In the genomic region with DNA sequence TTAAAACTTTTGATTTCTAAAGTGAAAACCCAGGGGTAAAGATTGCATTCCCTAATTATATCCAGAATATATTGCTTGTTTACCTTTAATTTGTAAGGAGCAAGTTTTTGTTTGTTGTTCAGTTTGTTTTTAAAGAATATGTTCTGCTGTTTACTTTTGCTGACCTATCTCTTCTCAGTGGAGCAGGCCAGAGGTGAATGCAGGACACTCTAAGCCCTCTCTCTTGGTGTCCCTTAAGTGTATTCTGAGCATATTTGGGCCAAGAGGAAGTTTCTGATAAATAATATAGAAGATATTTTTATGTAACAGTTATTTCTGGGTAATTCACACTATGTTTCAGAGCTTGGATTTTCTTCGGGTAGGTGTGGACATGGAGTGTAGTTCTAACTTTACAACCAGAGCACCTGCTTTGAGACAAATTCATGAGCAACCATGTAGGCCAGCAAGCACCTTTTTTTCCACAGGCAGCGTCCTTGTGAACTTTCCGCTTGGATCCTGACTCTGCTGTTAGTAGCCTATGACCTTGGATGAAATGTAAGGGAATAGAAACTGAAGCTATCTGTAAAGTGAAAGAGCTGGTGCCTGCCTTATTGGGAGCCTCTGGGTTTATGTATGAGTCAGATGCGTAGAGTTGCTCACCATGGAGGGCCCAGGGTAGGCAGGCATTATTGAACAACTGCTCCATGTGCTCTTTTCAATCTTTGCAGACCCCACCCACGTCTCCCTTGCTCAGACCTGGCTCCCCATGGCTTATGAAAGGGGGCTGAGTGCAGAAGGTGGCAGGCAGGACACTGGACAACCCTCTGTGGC, we compare ENCODE assay signal across 8 cellular contexts. TPM values are rescaled to one million over a fixed set of nuclear protein-coding genes. Genes with fewer than 3 reads are reported as not detected.
DNase-seq lines count a peak whose midpoint lies in the region; ATAC-seq and TF ChIP-seq lines count a peak whose summit lies in the region.

No MANE protein-coding gene starts in this region.

- DNase-seq in GM13977 (ENCODE audit: low spot score): peak; percentile 36
- DNase-seq in HFFc6: no peak
- DNase-seq in SJCRH30: peak; percentile 32 to 42
- DNase-seq in heart right ventricle: no peak
- peak; percentile 40 for DNase-seq in stimulated activated naive CD8-positive, alpha-beta T cell treated with anti-CD3 and anti-CD28 coated beads, Interleukin-15, Interleukin-2, amounts not matched to agents 100 U/mL and 50 U/mL, for 24 hours
- DNase-seq in NCI-H1048 (lab: John Stamatoyannopoulos, UW): no peak
- no peak for DNase-seq in D341Med (ENCODE audit: low spot score)
- DNase-seq in NCI-H226: no peak

- H3K9me3 ChIP-seq in SJCRH30 (replicated peaks) (no peaks in the 10 kb centered on the region), heart right ventricle (no peaks in the 10 kb centered on the region)

- in situ Hi-C loops in GM13977 (cut with MboI; ENCODE audit: low pct_unique_long_range_greater_than_20kb, low sequenced_read_pairs, unreplicated experiment): no loop called here

- H3K4me3 ChIP-seq in SJCRH30 (no peak overlapping the region), heart right ventricle (no peak overlapping the region)

- H3K4me3 Mint-ChIP-seq in HFFc6: no peak overlapping the region

- H3K27me3 Mint-ChIP-seq in HFFc6 (ENCODE audit: insufficient read depth): no peaks in the 10 kb centered on the region

- peak in 7 of 8 donors; percentile 30 to 75 (median 50) for ATAC-seq in heart right ventricle
- ATAC-seq in stimulated activated naive CD8-positive, alpha-beta T cell treated with anti-CD3 and anti-CD28 coated beads, Interleukin-15, Interleukin-2, amounts not matched to agents 100 U/mL and 50 U/mL, for 24 hours: peak; percentile 95

- peaks cover 52% of the 10 kb centered on the region for H3K4me1 Mint-ChIP-seq in HFFc6 (ENCODE audit: low read depth)

- H3K27ac ChIP-seq in SJCRH30: no peak overlapping the region
- H3K27ac ChIP-seq in heart right ventricle: peak overlapping the region in 9 of 10 donors; percentile 17 to 77 (median 55)

- H3K4me1 ChIP-seq in SJCRH30 (peaks cover 4% of the 10 kb centered on the region; the same call in 1 of the 2 replicates), heart right ventricle (peaks cover 9 to 95% (median 72%) of the 10 kb centered on the region in 9 donors)

- H3K36me3 Mint-ChIP-seq in HFFc6 (ENCODE audit: low read depth): peaks cover 16% of the 10 kb centered on the region

- no peaks in the 10 kb centered on the region for H3K27me3 ChIP-seq in SJCRH30
- H3K27me3 ChIP-seq in heart right ventricle: no peaks in the 10 kb centered on the region

- no peaks in the 10 kb centered on the region; the same call in 1 of the 2 replicates for H3K9me3 Mint-ChIP-seq in HFFc6

- peak overlapping the region; percentile 14; the same call in 1 of the 2 replicates for H3K27ac Mint-ChIP-seq in HFFc6

- intact Hi-C loops in heart right ventricle (cut with DNase I): no loop called here

- TF ChIP-seq CTCF in GM13977 (IDR thresholded peaks at IDR 0.05; ENCODE audit: extremely low read depth, insufficient read depth, missing control alignments) (no peak), HFFc6 (IDR thresholded peaks at IDR 0.05) (no peak), heart right ventricle (IDR thresholded peaks at IDR 0.05) (no peak)

- 43 to 53% methylated on average over 5 of the region's 5 CpGs for WGBS in heart right ventricle, 2 donors

- H3K36me3 ChIP-seq in SJCRH30 (peaks cover 20% of the 10 kb centered on the region), heart right ventricle (peaks cover 0 to 42% (median 14%) of the 10 kb centered on the region in 9 donors)

RNA-seq across cellular contexts. Expression of gene OGDH, which starts 16.1 kb away (rescaled TPM):
- total RNA-seq in HFFc6 (2021; fragmentation: NEBNext Ultra II Directional; extraction: Animal tissue kit (Norgen Biotek cat#: 25700)): 10 to 100 TPM; 77.8 to 88.2 (median 80.2) TPM
- total RNA-seq in SJCRH30 (2014; rRNA removed; shearing (Covaris generic)): 37.8 and 39.4 TPM in 2 replicates
- total RNA-seq in heart right ventricle: 100 to 1,000 TPM; 500 to 724 (median 679) TPM
- polyA plus RNA-seq in heart right ventricle: 100 to 1,000 TPM; 202 to 421 TPM

RNA-seq across cellular contexts. Expression of gene TMED4, which starts 40.5 kb away (rescaled TPM):
- total RNA-seq in HFFc6 (2021; fragmentation: NEBNext Ultra II Directional; extraction: Animal tissue kit (Norgen Biotek cat#: 25700)): 10 to 100 TPM; 73.7 to 89.7 (median 80.7) TPM
- 101 and 114 TPM in 2 replicates for total RNA-seq in SJCRH30 (2014; rRNA removed; shearing (Covaris generic))
- total RNA-seq in heart right ventricle: 10 to 100 TPM; 55.4 to 81.4 (median 69.4) TPM
- polyA plus RNA-seq in heart right ventricle: 10 to 100 TPM; 42.9 to 45.6 TPM

RNA-seq across cellular contexts. Expression of gene DDX56, which starts 48.8 kb away (rescaled TPM):
- 10 to 100 TPM; 62.2 to 81.9 (median 70.1) TPM for total RNA-seq in HFFc6 (2021; fragmentation: NEBNext Ultra II Directional; extraction: Animal tissue kit (Norgen Biotek cat#: 25700))
- total RNA-seq in SJCRH30 (2014; rRNA removed; shearing (Covaris generic)): 88.5 and 90.1 TPM in 2 replicates
- 10 to 100 TPM; 23.2 to 40.7 (median 27.4) TPM for total RNA-seq in heart right ventricle
- 100 to 1,000 TPM in 1 of 2 donors, 10 to 100 TPM in 1; 40.1 to 100 TPM for polyA plus RNA-seq in heart right ventricle

Comparison
In these comparisons a context has a peak if more than half of its experiments do, and no peak if none do; other contexts are left out.
1. DNase-seq: peak in GM13977 (single experiment), SJCRH30 (2 of 2) and stimulated activated naive CD8-positive, alpha-beta T cell treated with anti-CD3 and anti-CD28 coated beads, Interleukin-15, Interleukin-2, amounts not matched to agents 100 U/mL and 50 U/mL, for 24 hours (single experiment); none in HFFc6 (single experiment), heart right ventricle (0 of 2), NCI-H1048 (single experiment), D341Med (single experiment) and NCI-H226 (single experiment).
2. RNA of gene OGDH, which starts 16.1 kb away (total RNA-seq): 500 to 724 TPM in heart right ventricle; 77.8 to 88.2 TPM in HFFc6 and 37.8 to 39.4 TPM in SJCRH30; every median in the first group is over 4 times any median in the second.